35 cellular contexts compared by ENCODE assay signal in genomic region chr15:56698268-56698667, GRCh38.
"Had no signal": no experiment of that assay in that cellular context is flagged by ENCODE, and none has a peak within 500 bp of the region (broad histone marks: within the 10 kb centered on the region; RNA-seq: fewer than 3 reads in every experiment).

No MANE protein-coding gene starts in this region.

- H3K27ac Mint-ChIP-seq: activated B cell treated with CpG ODN at 0.5 μM for 24 hours; activated CD4-positive, alpha-beta memory T cell treated with anti-CD3 and anti-CD28 coated beads for 36 hours; activated CD4-positive, alpha-beta T cell treated with anti-CD3 and anti-CD28 coated beads, Interleukin-2, amount 10 ng/mL, durations not matched to agents 24 days and 14 days; activated CD8-positive, alpha-beta T cell treated with anti-CD3 and anti-CD28 coated beads for 36 hours; activated naive CD4-positive, alpha-beta T cell treated with anti-CD3 and anti-CD28 coated beads, Interleukin-2, amount 10 ng/mL, durations not matched to agents 7 days and 5 days; activated naive CD4-positive, alpha-beta T cell treated with anti-CD3 and anti-CD28 coated beads, Interleukin-2, amount 50 U/mL, for 24 hours; activated naive CD8-positive, alpha-beta T cell; activated naive CD8-positive, alpha-beta T cell treated with anti-CD3 and anti-CD28 coated beads, Interleukin-2, amount 10 ng/mL, durations not matched to agents 7 days and 5 days; activated naive CD8-positive, alpha-beta T cell treated with anti-CD3 and anti-CD28 coated beads, Interleukin-2, amount 50 U/mL, for 24 hours; activated T-helper 2 cell treated with anti-CD3 and anti-CD28 coated beads, Interferon-gamma antibody, Interleukin-2, Interleukin-4, amounts not matched to agents 10 μg/mL and 5 μg/mL and 100 μg/mL, durations not matched to agents 14 hours and 24 hours and 36 hours; brain; T-helper 2 cell treated with Interferon-gamma antibody and Interleukin-4, amounts not matched to agents 5 μg/mL and 100 μg/mL, for 36 hours had no signal

- H3K27me3 ChIP-seq: ascending aorta, cardiac muscle cell, colonic mucosa had no signal

- H3K36me3 ChIP-seq: cardiac muscle cell, colonic mucosa had no signal

- DNase-seq: activated B cell treated with CpG ODN at 0.5 μM for 24 hours; activated CD4-positive, alpha-beta memory T cell treated with anti-CD3 and anti-CD28 coated beads for 36 hours; activated CD4-positive, alpha-beta T cell treated with anti-CD3 and anti-CD28 coated beads for 4 hours; activated CD4-positive, alpha-beta T cell treated with anti-CD3 and anti-CD28 coated beads, Interleukin-2, amount 10 ng/mL, durations not matched to agents 24 days and 14 days; activated CD4-positive, alpha-beta T cell treated with anti-CD3 and anti-CD28 coated beads, Interleukin-2, amount 50 U/mL, for 1 hour; activated CD4-positive, alpha-beta T cell treated with anti-CD3 and anti-CD28 coated beads, Interleukin-2, amount 50 U/mL, for 4 hours; activated CD4-positive, CD25-positive, alpha-beta regulatory T cell treated with anti-CD3 and anti-CD28 coated beads, Interleukin-2, amount 50 U/mL, for 72 hours; activated CD8-positive, alpha-beta memory T cell treated with anti-CD3 and anti-CD28 coated beads, Interleukin-2, amount 50 U/mL, for 4 hours; activated CD8-positive, alpha-beta T cell treated with anti-CD3 and anti-CD28 coated beads for 36 hours; activated effector memory CD4-positive, alpha-beta T cell treated with Interleukin-2 at 50 U/mL for 16 hours; activated gamma-delta T cell; activated naive CD4-positive, alpha-beta T cell treated with anti-CD3 and anti-CD28 coated beads, Interleukin-2, amount 10 ng/mL, durations not matched to agents 7 days and 5 days; activated naive CD4-positive, alpha-beta T cell treated with Interleukin-2 at 50 U/mL for 16 hours; activated naive CD8-positive, alpha-beta T cell treated with anti-CD3 and anti-CD28 coated beads, Interleukin-2, amount 10 ng/mL, durations not matched to agents 7 days and 5 days; activated naive CD8-positive, alpha-beta T cell treated with anti-CD3 and anti-CD28 coated beads, Interleukin-2, amount 50 U/mL, for 24 hours; activated T-cell treated with anti-CD3 and anti-CD28 coated beads for 4 hours; activated T-cell treated with anti-CD3 and anti-CD28 coated beads, Interleukin-2, amount 50 U/mL, for 1 hour; activated T-cell treated with anti-CD3 and anti-CD28 coated beads, Interleukin-2, amount 50 U/mL, for 48 hours; amygdala; anterior cingulate cortex; caudate nucleus; cerebellar nuclear complex; colonic mucosa; T-helper 2 cell; T-helper 9 cell had no signal

- H3K27me3 Mint-ChIP-seq: activated B cell treated with CpG ODN at 0.5 μM for 24 hours; activated CD4-positive, alpha-beta memory T cell treated with anti-CD3 and anti-CD28 coated beads for 36 hours; activated CD4-positive, alpha-beta T cell treated with anti-CD3 and anti-CD28 coated beads, Interleukin-2, amount 10 ng/mL, durations not matched to agents 24 days and 14 days; activated CD8-positive, alpha-beta T cell treated with anti-CD3 and anti-CD28 coated beads for 36 hours; activated naive CD4-positive, alpha-beta T cell treated with anti-CD3 and anti-CD28 coated beads, Interleukin-2, amount 10 ng/mL, durations not matched to agents 7 days and 5 days; activated naive CD4-positive, alpha-beta T cell treated with anti-CD3 and anti-CD28 coated beads, Interleukin-2, amount 50 U/mL, for 24 hours; activated naive CD8-positive, alpha-beta T cell; activated naive CD8-positive, alpha-beta T cell treated with anti-CD3 and anti-CD28 coated beads, Interleukin-2, amount 10 ng/mL, durations not matched to agents 7 days and 5 days; activated naive CD8-positive, alpha-beta T cell treated with anti-CD3 and anti-CD28 coated beads, Interleukin-2, amount 50 U/mL, for 24 hours; brain; central memory CD8-positive, alpha-beta T cell had no signal

- H3K4me1 ChIP-seq: ascending aorta, colonic mucosa had no signal

- H3K4me3 Mint-ChIP-seq: activated B cell treated with CpG ODN at 0.5 μM for 24 hours; activated CD4-positive, alpha-beta memory T cell treated with anti-CD3 and anti-CD28 coated beads for 36 hours; activated CD4-positive, alpha-beta T cell treated with anti-CD3 and anti-CD28 coated beads, Interleukin-2, amount 10 ng/mL, durations not matched to agents 24 days and 14 days; activated CD8-positive, alpha-beta T cell treated with anti-CD3 and anti-CD28 coated beads for 36 hours; activated naive CD4-positive, alpha-beta T cell treated with anti-CD3 and anti-CD28 coated beads, Interleukin-2, amount 10 ng/mL, durations not matched to agents 7 days and 5 days; activated naive CD4-positive, alpha-beta T cell treated with anti-CD3 and anti-CD28 coated beads, Interleukin-2, amount 50 U/mL, for 24 hours; activated naive CD8-positive, alpha-beta T cell; activated naive CD8-positive, alpha-beta T cell treated with anti-CD3 and anti-CD28 coated beads, Interleukin-2, amount 10 ng/mL, durations not matched to agents 7 days and 5 days; activated naive CD8-positive, alpha-beta T cell treated with anti-CD3 and anti-CD28 coated beads, Interleukin-2, amount 50 U/mL, for 24 hours; brain; central memory CD8-positive, alpha-beta T cell; T-helper 2 cell treated with Interferon-gamma antibody and Interleukin-4, amounts not matched to agents 5 μg/mL and 100 μg/mL, for 36 hours had no signal

- H3K9me3 Mint-ChIP-seq: activated B cell treated with CpG ODN at 0.5 μM for 24 hours; activated CD4-positive, alpha-beta memory T cell treated with anti-CD3 and anti-CD28 coated beads for 36 hours; activated CD4-positive, alpha-beta T cell treated with anti-CD3 and anti-CD28 coated beads, Interleukin-2, amount 10 ng/mL, durations not matched to agents 24 days and 14 days; activated CD8-positive, alpha-beta T cell treated with anti-CD3 and anti-CD28 coated beads for 36 hours; activated naive CD4-positive, alpha-beta T cell treated with anti-CD3 and anti-CD28 coated beads, Interleukin-2, amount 10 ng/mL, durations not matched to agents 7 days and 5 days; activated naive CD4-positive, alpha-beta T cell treated with anti-CD3 and anti-CD28 coated beads, Interleukin-2, amount 50 U/mL, for 24 hours; activated naive CD8-positive, alpha-beta T cell treated with anti-CD3 and anti-CD28 coated beads, Interleukin-2, amount 10 ng/mL, durations not matched to agents 7 days and 5 days; activated naive CD8-positive, alpha-beta T cell treated with anti-CD3 and anti-CD28 coated beads, Interleukin-2, amount 50 U/mL, for 24 hours; activated T-helper 2 cell treated with anti-CD3 and anti-CD28 coated beads, Interferon-gamma antibody, Interleukin-2, Interleukin-4, amounts not matched to agents 10 μg/mL and 5 μg/mL and 100 μg/mL, durations not matched to agents 14 hours and 24 hours and 36 hours; brain; central memory CD8-positive, alpha-beta T cell; T-helper 2 cell treated with Interferon-gamma antibody and Interleukin-4, amounts not matched to agents 5 μg/mL and 100 μg/mL, for 36 hours had no signal

- H3K4me1 Mint-ChIP-seq: activated B cell treated with CpG ODN at 0.5 μM for 24 hours; activated naive CD4-positive, alpha-beta T cell treated with anti-CD3 and anti-CD28 coated beads, Interleukin-2, amount 10 ng/mL, durations not matched to agents 7 days and 5 days; activated naive CD4-positive, alpha-beta T cell treated with anti-CD3 and anti-CD28 coated beads, Interleukin-2, amount 50 U/mL, for 24 hours; activated naive CD8-positive, alpha-beta T cell treated with anti-CD3 and anti-CD28 coated beads, Interleukin-2, amount 50 U/mL, for 24 hours; brain had no signal

- FAIRE-seq: bronchial epithelial cell had no signal

- H3K4me3 ChIP-seq: ascending aorta, cardiac muscle cell, colonic mucosa had no signal

- H3K9me3 ChIP-seq: ascending aorta, colonic mucosa had no signal

- H3K27ac ChIP-seq: ascending aorta, cardiac muscle cell, colonic mucosa, VCaP had no signal

- H3K36me3 Mint-ChIP-seq: brain had no signal

- ATAC-seq: activated CD8-positive, alpha-beta T cell treated with anti-CD3 and anti-CD28 coated beads for 36 hours; activated naive CD8-positive, alpha-beta T cell treated with anti-CD3 and anti-CD28 coated beads, Interleukin-2, amount 50 U/mL, for 24 hours had no signal
